Comparison of ENCODE assay signal across 9 cellular contexts in genomic region chr19:44746616-44746945, GRCh38. TPM values are rescaled to one million over a fixed set of nuclear protein-coding genes. Genes with fewer than 3 reads are reported as not detected.
A peak's percentile ranks its signal among the peaks of the same experiment; 100 is the strongest.
DNase-seq lines count a peak whose midpoint lies in the region; ATAC-seq and TF ChIP-seq lines count a peak whose summit lies in the region.
"Had no signal": no experiment of that assay in that cellular context is flagged by ENCODE, and none has a peak within 500 bp of the region (broad histone marks: within the 10 kb centered on the region; RNA-seq: fewer than 3 reads in every experiment).

No MANE protein-coding gene starts in this region.

- in situ Hi-C loops in GM23248 (cut with MboI): no loop called here

- ATAC-seq in left lobe of liver (no peak), GM18909 (IDR thresholded peaks at IDR 0.05; ENCODE audit: poor library complexity, unreplicated experiment) (no peak)

- H3K79me2 ChIP-seq in GM23248 (ENCODE audit: insufficient read depth): peaks cover 28% of the 10 kb centered on the region

- H3K4me3 ChIP-seq in GM23248 (no peak overlapping the region), iPS-15b (ENCODE audit: low read depth, low read length) (peak overlapping the region; percentile 85), skin epidermis (peak overlapping the region in 1 of 7 experiments; percentile 81), H7 (ENCODE audit: insufficient read depth, low read depth, low read length) (no peak overlapping the region)

- H3K36me3 ChIP-seq in GM23248 (ENCODE audit: low read depth) (peaks cover 4% of the 10 kb centered on the region; the same call in 1 of the 2 replicates), iPS-15b (ENCODE audit: control insufficient read depth, insufficient read depth, low read length) (no peaks in the 10 kb centered on the region), H7 (replicated peaks; ENCODE audit: control insufficient read depth, insufficient read depth, low read length) (no peaks in the 10 kb centered on the region)

- peaks cover 18% of the 10 kb centered on the region for H3F3A ChIP-seq in GM23248 (ENCODE audit: insufficient read depth)

- no peak for TF ChIP-seq CTCF in VCaP (conservative IDR thresholded peaks at IDR 0.05)

- no peak for DNase-seq in GM23248
- no peak for DNase-seq in left lobe of liver (ENCODE audit: low spot score)
- DNase-seq in GDM1 (lab: John Stamatoyannopoulos, UW): no peak
- DNase-seq in H7: no peak

- H4K20me1 ChIP-seq in GM23248 (ENCODE audit: insufficient read depth): no peaks in the 10 kb centered on the region

- H3K9me3 ChIP-seq in GM23248 (ENCODE audit: low read depth): no peaks in the 10 kb centered on the region
- H3K9me3 ChIP-seq in iPS-15b (ENCODE audit: control insufficient read depth, insufficient read depth, low read length): no peaks in the 10 kb centered on the region

- 89 to 94% methylated on average over 4 to 5 of the region's 5 CpGs for WGBS in GM23248 (ENCODE audit: low coverage in 1 of 2, low lambda C conversion rate in 2 of 2, missing lambda C conversion rate in 2 of 2), 2 experiments

- no peaks in the 10 kb centered on the region for H3K27me3 ChIP-seq in GM23248 (replicated peaks; ENCODE audit: insufficient read depth)
- H3K27me3 ChIP-seq in iPS-15b (ENCODE audit: control insufficient read depth, insufficient read depth, low read length): peaks cover 53% of the 10 kb centered on the region
- H3K27me3 ChIP-seq in H7 (ENCODE audit: control insufficient read depth, insufficient read depth, low read length): peaks cover 38% of the 10 kb centered on the region

- peaks cover 42% of the 10 kb centered on the region for H3K4me1 ChIP-seq in GM23248 (ENCODE audit: insufficient read depth)
- H3K4me1 ChIP-seq in iPS-15b (ENCODE audit: control insufficient read depth, insufficient read depth, low read length): peaks cover 8% of the 10 kb centered on the region

- no peak overlapping the region for H2AFZ ChIP-seq in GM23248

- peak overlapping the region; percentile 52 for H3K4me2 ChIP-seq in GM23248 (ENCODE audit: unreplicated experiment)

- H3K27ac ChIP-seq in GM23248 (no peak overlapping the region), VCaP (peak overlapping the region; percentile 96), skin epidermis (peak overlapping the region in 20 of 21 experiments; percentile 31 to 99 (median 97))

- H3K9me2 ChIP-seq in GM23248 (ENCODE audit: insufficient read depth): no peaks in the 10 kb centered on the region

- H3K9ac ChIP-seq in GM23248 (peak overlapping the region; percentile 59), iPS-15b (ENCODE audit: low read depth, low read length) (no peak overlapping the region)

RNA-seq across cellular contexts. Expression of gene BCL3, which starts 1.9 kb away (rescaled TPM):
- 11.3 and 18.6 TPM in 2 replicates for total RNA-seq in GM23248 (2014; rRNA removed; shearing (Covaris generic))
- 24.6 and 26.8 TPM in 2 replicates for polyA plus RNA-seq in GM23248 (2016; fragmentation: Nextera tagmentation; extraction: Ambion mirVana)
- 30.8 TPM for total RNA-seq in left lobe of liver
- total RNA-seq in H7 (2014; rRNA removed; shearing (Covaris generic)): 7.3 and 8.3 TPM in 2 replicates

RNA-seq across cellular contexts. Expression of gene CBLC, which starts 31.1 kb away (rescaled TPM):
- not detected in 2 replicates for total RNA-seq in GM23248 (2014; rRNA removed; shearing (Covaris generic))
- polyA plus RNA-seq in GM23248 (2016; fragmentation: Nextera tagmentation; extraction: Ambion mirVana): not detected in 2 replicates
- 14.0 TPM for total RNA-seq in left lobe of liver
- total RNA-seq in H7 (2014; rRNA removed; shearing (Covaris generic)): 15.3 and 16.3 TPM in 2 replicates
- total RNA-seq: HT1080 had no signal

RNA-seq across cellular contexts. Expression of gene CEACAM16, which starts 47.6 kb away (rescaled TPM):
- not detected in 2 replicates for total RNA-seq in GM23248 (2014; rRNA removed; shearing (Covaris generic))
- polyA plus RNA-seq in GM23248 (2016; fragmentation: Nextera tagmentation; extraction: Ambion mirVana): not detected in 2 replicates
- not detected for total RNA-seq in left lobe of liver
- total RNA-seq in H7 (2014; rRNA removed; shearing (Covaris generic)): not detected in 2 replicates
- total RNA-seq: HT1080 had no signal

Comparison
In these comparisons a context has a peak if more than half of its experiments do, and no peak if none do; other contexts are left out.
1. RNA of gene CBLC, which starts 31.1 kb away (total RNA-seq): 15.3 to 16.3 TPM in H7 and 14.0 TPM in left lobe of liver (single experiment); not detected in GM23248; every median in the first group is over 10 times any median in the second.